Comparison of ENCODE assay signal across 1 cellular context in genomic region chr11:69642913-69643632, GRCh38.
TF ChIP-seq lines count a peak whose summit lies in the region.

No MANE protein-coding gene starts in this region.

TF ChIP-seq in K562, 482 proteins besides CTCF, POLR2A, EP300 and RAD21 (continued from another document and continues in another):
- no peak for TF ChIP-seq ZHX1 (conservative IDR thresholded peaks at IDR 0.05; ENCODE audit: low read length)
- TF ChIP-seq HMG20B (CRISPR knock-in tag; IDR thresholded peaks at IDR 0.05): no peak
- no peak for TF ChIP-seq MEF2D (tag; conservative IDR thresholded peaks at IDR 0.05; ENCODE audit: low read depth)
- no peak for TF ChIP-seq ARID1B (IDR thresholded peaks at IDR 0.05)
- no peak for TF ChIP-seq PTTG1 (tag; IDR thresholded peaks at IDR 0.05; ENCODE audit: low read depth)
- no peak for TF ChIP-seq ZNF134 (CRISPR knock-in tag; conservative IDR thresholded peaks at IDR 0.05)
- no peak for TF ChIP-seq RFX1 (IDR thresholded peaks at IDR 0.05)
- no peak for TF ChIP-seq ZNF347 (CRISPR knock-in tag; IDR thresholded peaks at IDR 0.05; ENCODE audit: low read depth)
- TF ChIP-seq ID3 (CRISPR knock-in tag; IDR thresholded peaks at IDR 0.05): no peak
- TF ChIP-seq ID3 (tag; IDR thresholded peaks at IDR 0.05): no peak
- TF ChIP-seq ETS2 (tag; IDR thresholded peaks at IDR 0.05; ENCODE audit: borderline replicate concordance, poor library complexity, severe bottlenecking): no peak
- TF ChIP-seq ZSCAN29 (IDR thresholded peaks at IDR 0.05): no peak
- TF ChIP-seq ZNF609 (CRISPR knock-in tag; IDR thresholded peaks at IDR 0.05; ENCODE audit: borderline replicate concordance): no peak
- TF ChIP-seq ZKSCAN8 (CRISPR knock-in tag; IDR thresholded peaks at IDR 0.05): no peak
- no peak for TF ChIP-seq SRF (CRISPR knock-in tag; IDR thresholded peaks at IDR 0.05)
- no peak for TF ChIP-seq CC2D1A (IDR thresholded peaks at IDR 0.05)
- peak; percentile 35; the same call in 1 of the 2 replicates for TF ChIP-seq ATF6 (CRISPR knock-in tag; IDR thresholded peaks at IDR 0.05)
- TF ChIP-seq IFI16 (CRISPR knock-in tag; IDR thresholded peaks at IDR 0.05): no peak
- no peak for TF ChIP-seq ZFP91 (CRISPR knock-in tag; IDR thresholded peaks at IDR 0.05)
- no peak for TF ChIP-seq ILF3 (IDR thresholded peaks at IDR 0.05; ENCODE audit: borderline replicate concordance)
- TF ChIP-seq ATF3 (IDR thresholded peaks at IDR 0.05): no peak
- TF ChIP-seq ATF3 (CRISPR knock-in tag; conservative IDR thresholded peaks at IDR 0.05): no peak
- TF ChIP-seq ZNF143 (CRISPR knock-in tag; IDR thresholded peaks at IDR 0.05): no peak
- TF ChIP-seq GABPB2 (CRISPR knock-in tag; conservative IDR thresholded peaks at IDR 0.05): no peak
- TF ChIP-seq MXI1 (IDR thresholded peaks at IDR 0.05; ENCODE audit: low read depth, low read length): no peak
- no peak for TF ChIP-seq ATF1 (CRISPR knock-in tag; IDR thresholded peaks at IDR 0.05)
- TF ChIP-seq ATF1 (tag; IDR thresholded peaks at IDR 0.05): peak; percentile 40; the same call in 1 of the 2 replicates
- no peak for TF ChIP-seq ZNF507 (tag; conservative IDR thresholded peaks at IDR 0.05)
- TF ChIP-seq DEAF1 (CRISPR knock-in tag; IDR thresholded peaks at IDR 0.05): peak; percentile 87
- no peak for TF ChIP-seq CHD4 (IDR thresholded peaks at IDR 0.05; ENCODE audit: insufficient read depth, insufficient replicate concordance, low read depth, low read length, poor library complexity, severe bottlenecking)
- no peak for TF ChIP-seq RBM14 (IDR thresholded peaks at IDR 0.05; ENCODE audit: borderline replicate concordance, insufficient read depth, low read depth, low read length)
- no peak for TF ChIP-seq ZNF79 (CRISPR knock-in tag; IDR thresholded peaks at IDR 0.05; ENCODE audit: low read depth)
- no peak for TF ChIP-seq BCOR (IDR thresholded peaks at IDR 0.05)
- peak; percentile 68; the same call in 1 of the 2 replicates for TF ChIP-seq TFAP4 (CRISPR knock-in tag; IDR thresholded peaks at IDR 0.05; ENCODE audit: borderline replicate concordance)
- no peak for TF ChIP-seq ATF7 (IDR thresholded peaks at IDR 0.05)
- TF ChIP-seq POLR2B (IDR thresholded peaks at IDR 0.05; ENCODE audit: low read depth, partially characterized antibody): no peak
- TF ChIP-seq IRF1 (CRISPR knock-in tag; IDR thresholded peaks at IDR 0.05; ENCODE audit: borderline replicate concordance): no peak
- TF ChIP-seq NFRKB (IDR thresholded peaks at IDR 0.05; ENCODE audit: low read depth): no peak
- TF ChIP-seq SMARCE1 (IDR thresholded peaks at IDR 0.05): no peak
- peak; percentile 75; the same call in 1 of the 2 replicates for TF ChIP-seq ARID2 (IDR thresholded peaks at IDR 0.05)
- TF ChIP-seq FOXO4 (CRISPR knock-in tag; IDR thresholded peaks at IDR 0.05): no peak
- no peak for TF ChIP-seq PATZ1 (CRISPR knock-in tag; IDR thresholded peaks at IDR 0.05; ENCODE audit: borderline replicate concordance)
- TF ChIP-seq L3MBTL2 (IDR thresholded peaks at IDR 0.05): peak; percentile 87; the same call in 1 of the 2 replicates
- TF ChIP-seq FOXK2 (conservative IDR thresholded peaks at IDR 0.05 in 1 of 2, IDR thresholded peaks at IDR 0.05 in 1 of 2; ENCODE audit: low read depth in 2 of 2): no peak
- TF ChIP-seq SREBF2 (CRISPR knock-in tag; IDR thresholded peaks at IDR 0.05): no peak
- TF ChIP-seq ZNF146 (CRISPR knock-in tag; IDR thresholded peaks at IDR 0.05; ENCODE audit: unreplicated experiment): no peak
- TF ChIP-seq PHTF2 (CRISPR knock-in tag; IDR thresholded peaks at IDR 0.05): no peak
- no peak for TF ChIP-seq ZNF174 (CRISPR knock-in tag; IDR thresholded peaks at IDR 0.05)
- no peak for TF ChIP-seq HMGN3 (IDR thresholded peaks at IDR 0.05; ENCODE audit: borderline replicate concordance, extremely low read depth, insufficient read length, low read depth, low read length)
